Comparison of ENCODE assay signal across 8 cellular contexts in genomic region chr17:7835818-7836595, GRCh38. TPM values are rescaled to one million over a fixed set of nuclear protein-coding genes. Genes with fewer than 3 reads are reported as not detected.
DNase-seq lines count a peak whose midpoint lies in the region; ATAC-seq and TF ChIP-seq lines count a peak whose summit lies in the region.

No MANE protein-coding gene starts in this region.

- TF ChIP-seq CTCF in DOHH2 (IDR thresholded peaks at IDR 0.05; ENCODE audit: low read depth, low read length, poor library complexity, severe bottlenecking) (no peak), esophagus squamous epithelium (IDR thresholded peaks at IDR 0.05) (peak in 1 of 6 experiments; percentile 4)

- H3K4me1 ChIP-seq in DOHH2 (ENCODE audit: control insufficient read depth, low read length) (peaks cover 48% of the 10 kb centered on the region), esophagus squamous epithelium (peaks cover 42 to 75% (median 50%) of the 10 kb centered on the region in 3 donors), aorta (ENCODE audit: control insufficient read depth in 1 of 2, insufficient read depth in 2 of 2, low read length in 2 of 2) (no peaks in the 10 kb centered on the region)

- peaks cover 32% of the 10 kb centered on the region for H3F3A ChIP-seq in DOHH2 (ENCODE audit: control insufficient read depth, insufficient read depth)

- H3K36me3 ChIP-seq in DOHH2 (ENCODE audit: control insufficient read depth, low read length) (peaks cover 25% of the 10 kb centered on the region), MG63 (peaks cover 6% of the 10 kb centered on the region), esophagus squamous epithelium (peaks cover 0 to 8% (median 0%) of the 10 kb centered on the region in 3 donors), aorta (ENCODE audit: control insufficient read depth in 1 of 2, insufficient read depth in 2 of 2, low read length in 1 of 2) (no peaks in the 10 kb centered on the region)

- H3K4me3 ChIP-seq in DOHH2 (ENCODE audit: low read length) (peak overlapping the region; percentile 78), MG63 (peak overlapping the region; percentile 93), esophagus squamous epithelium (peak overlapping the region; percentile 67 to 82 (median 77)), aorta (ENCODE audit: low read length in 2 of 2) (peak overlapping the region; percentile 73 to 80)

- H3K9me2 ChIP-seq in DOHH2 (replicated peaks; ENCODE audit: control insufficient read depth, low read length) = no peaks in the 10 kb centered on the region

- peaks cover 39% of the 10 kb centered on the region for H3K79me2 ChIP-seq in DOHH2 (ENCODE audit: control insufficient read depth, low read length)

- DNase-seq in MG63 (no peak), esophagus squamous epithelium (lab: John Stamatoyannopoulos, UW) (no peak), myocyte (ENCODE audit: low read depth) (peak; percentile 83), aorta (peak; percentile 73 to 89), cortex of kidney (lab: John Stamatoyannopoulos, UW) (no peak)
- DNase-seq in activated CD4-positive, alpha-beta T cell treated with anti-CD3 and anti-CD28 coated beads, Interleukin-2, amount 50 U/mL, for 4 hours = peak; percentile 24 to 34

- TF ChIP-seq POLR2A in esophagus squamous epithelium (IDR thresholded peaks at IDR 0.05) = peak in 3 of 4 donors; percentile 9 to 70 (median 51)

- intact Hi-C loops in esophagus squamous epithelium (cut with DNase I) (no loop called here), aorta (cut with DNase I) (no loop called here)

- 0 to 1% methylated on average over 17 to 25 of the region's 61 CpGs for WGBS in esophagus squamous epithelium, 2 donors
- 1% methylated on average over 50 to 61 of the region's 61 CpGs for WGBS in aorta, 2 donors

- H3K4me2 ChIP-seq in DOHH2 (ENCODE audit: low read length) = peak overlapping the region; percentile 93

- H3K9me3 ChIP-seq in DOHH2 (ENCODE audit: control insufficient read depth, insufficient read depth, low read length) = no peaks in the 10 kb centered on the region
- H3K9me3 ChIP-seq in MG63 = no peaks in the 10 kb centered on the region
- no peaks in the 10 kb centered on the region for H3K9me3 ChIP-seq in esophagus squamous epithelium
- no peaks in the 10 kb centered on the region for H3K9me3 ChIP-seq in aorta (ENCODE audit: control insufficient read depth, low read length)

- peaks cover 12% of the 10 kb centered on the region; the same call in 1 of the 2 replicates for H3K27me3 ChIP-seq in DOHH2 (ENCODE audit: control insufficient read depth, low read length)
- H3K27me3 ChIP-seq in MG63 = peaks cover 2% of the 10 kb centered on the region; the same call in 1 of the 2 replicates
- peaks cover 0 to 4% (median 0%) of the 10 kb centered on the region in 4 donors for H3K27me3 ChIP-seq in esophagus squamous epithelium
- no peaks in the 10 kb centered on the region for H3K27me3 ChIP-seq in aorta (ENCODE audit: control insufficient read depth in 1 of 2, insufficient read depth in 2 of 2, low read length in 1 of 2)

- H4K20me1 ChIP-seq in DOHH2 (ENCODE audit: control insufficient read depth, insufficient read depth, low read depth, low read length) = no peaks in the 10 kb centered on the region

- peak; percentile 31 for ATAC-seq in GM21390 (IDR thresholded peaks at IDR 0.05; ENCODE audit: unreplicated experiment)
- peak; percentile 2 for ATAC-seq in aorta (ENCODE audit: low FRiP score)

- peak overlapping the region; percentile 89 for H3K27ac ChIP-seq in DOHH2 (ENCODE audit: low read depth, low read length)
- H3K27ac ChIP-seq in esophagus squamous epithelium = peak overlapping the region; percentile 97 to 99 (median 98)
- H3K27ac ChIP-seq in aorta (ENCODE audit: low read depth in 1 of 2, low read length in 2 of 2) = peak overlapping the region; percentile 71 to 92

RNA-seq across cellular contexts. Expression of gene KDM6B, which starts 2.0 kb away (rescaled TPM):
- total RNA-seq in MG63 (2014; rRNA removed; shearing (Covaris generic); ENCODE audit: low replicate concordance) = 0.07 and 0.20 TPM in 2 replicates
- total RNA-seq in esophagus squamous epithelium (10 to 100 TPM in 1 of 4 donors, 1 to 10 TPM in 3; 6.7 to 14.6 (median 7.5) TPM), myocyte (3.9 and 4.5 TPM in 2 replicates), aorta (10 to 100 TPM; 28.2 to 44.8 TPM)
- polyA plus RNA-seq in myocyte (2012) = 14.2 TPM
- polyA plus RNA-seq in aorta = 1 to 10 TPM; 3.1 to 6.9 TPM

RNA-seq across cellular contexts. Expression of gene TMEM88, which starts 18.9 kb away (rescaled TPM):
- total RNA-seq in MG63 (2014; rRNA removed; shearing (Covaris generic); ENCODE audit: low replicate concordance) = not detected in 2 replicates
- total RNA-seq in esophagus squamous epithelium = 1 to 10 TPM in 3 of 4 donors, not detected in 1; 1.5 to 3.8 (median 1.6) TPM
- 0.72 and 1.8 TPM in 2 replicates for total RNA-seq in myocyte
- 1.3 TPM for polyA plus RNA-seq in myocyte (2012)
- total RNA-seq in aorta = 10 to 100 TPM; 16.0 to 28.6 TPM
- polyA plus RNA-seq in aorta = 1 to 10 TPM in 1 of 2 donors, not detected in 1; 4.5 TPM

RNA-seq across cellular contexts. Expression of gene NAA38, which starts 21.4 kb away (rescaled TPM):
- 74.9 and 264 TPM in 2 replicates for total RNA-seq in MG63 (2014; rRNA removed; shearing (Covaris generic); ENCODE audit: low replicate concordance)
- 10 to 100 TPM; 45.2 to 80.1 (median 74.8) TPM for total RNA-seq in esophagus squamous epithelium
- total RNA-seq in myocyte = 37.7 and 54.8 TPM in 2 replicates
- 155 TPM for polyA plus RNA-seq in myocyte (2012)
- 10 to 100 TPM; 44.1 to 47.4 TPM for total RNA-seq in aorta
- 100 to 1,000 TPM; 111 to 143 TPM for polyA plus RNA-seq in aorta

RNA-seq across cellular contexts. Expression of gene CYB5D1, which starts 21.8 kb away (rescaled TPM):
- total RNA-seq in MG63 (2014; rRNA removed; shearing (Covaris generic); ENCODE audit: low replicate concordance) = 18.2 and 38.2 TPM in 2 replicates
- 1 to 10 TPM; 3.8 to 9.3 (median 7.5) TPM for total RNA-seq in esophagus squamous epithelium
- 4.0 and 4.3 TPM in 2 replicates for total RNA-seq in myocyte
- 8.8 TPM for polyA plus RNA-seq in myocyte (2012)
- total RNA-seq in aorta = 10 to 100 TPM; 10.5 to 12.5 TPM
- 1 to 10 TPM; 6.1 to 8.2 TPM for polyA plus RNA-seq in aorta

RNA-seq across cellular contexts. Expression of gene CHD3, which starts 52.6 kb away (rescaled TPM):
- 49.6 and 51.1 TPM in 2 replicates for total RNA-seq in MG63 (2014; rRNA removed; shearing (Covaris generic); ENCODE audit: low replicate concordance)
- total RNA-seq in esophagus squamous epithelium (10 to 100 TPM; 57.7 to 93.5 (median 73.0) TPM), myocyte (104 and 140 TPM in 2 replicates), aorta (100 to 1,000 TPM in 1 of 2 donors, 10 to 100 TPM in 1; 73.1 to 125 TPM)
- polyA plus RNA-seq in myocyte (2012) = 128 TPM
- polyA plus RNA-seq in aorta = 100 to 1,000 TPM in 1 of 2 donors, 10 to 100 TPM in 1; 88.8 to 119 TPM

Comparison
In these comparisons a context has a peak if more than half of its experiments do, and no peak if none do; other contexts are left out.
1. DNase-seq: peak in activated CD4-positive, alpha-beta T cell treated with anti-CD3 and anti-CD28 coated beads, Interleukin-2, amount 50 U/mL, for 4 hours (2 of 2), myocyte (single experiment) and aorta (2 of 2); none in MG63 (single experiment), esophagus squamous epithelium (single experiment) and cortex of kidney (single experiment).
2. Peak in every context shown above with its lines, with median percentiles within 50 percentile points of each other: H3K27ac ChIP-seq and H3K4me3 ChIP-seq.